Comparison of ENCODE assay signal across 8 cellular contexts in genomic region chr7:80133361-80134104, GRCh38. TPM values are rescaled to one million over a fixed set of nuclear protein-coding genes. Genes with fewer than 3 reads are reported as not detected.
DNase-seq lines count a peak whose midpoint lies in the region; ATAC-seq and TF ChIP-seq lines count a peak whose summit lies in the region.

No MANE protein-coding gene starts in this region.

- H3K27me3 Mint-ChIP-seq in T-cell, result peaks cover 0 to 34% of the 10 kb centered on the region in 2 donors

- H3K27ac ChIP-seq in prostate gland, result peak overlapping the region; percentile 86 to 87

- H3K36me3 ChIP-seq in prostate gland, result no peaks in the 10 kb centered on the region

- no peaks in the 10 kb centered on the region for H3K36me3 Mint-ChIP-seq in T-cell

- intact Hi-C loops in prostate gland (cut with DNase I), result loop anchor here (5.0 kb wide), 1 partner anchor 259 kb away; no protein-coding TSS in a partner anchor

- ATAC-seq in T-cell (replicated peaks in 1 of 4) (peak in 1 of 4 experiments; percentile 39), HG03097 (IDR thresholded peaks at IDR 0.05; ENCODE audit: low FRiP score, unreplicated experiment) (no peak)

- TF ChIP-seq CTCF in fibroblast of the aortic adventitia (IDR thresholded peaks at IDR 0.05; ENCODE audit: insufficient read depth, low read length) (peak; percentile 17), prostate gland (IDR thresholded peaks at IDR 0.05) (peak in 2 of 4 experiments; percentile 20 to 26)

- WGBS in prostate gland, result 36% methylated on average over 8 of the region's 8 CpGs

- H3K9me3 Mint-ChIP-seq in T-cell, result no peaks in the 10 kb centered on the region

- H3K9me3 ChIP-seq in prostate gland, result no peaks in the 10 kb centered on the region

- H3K4me3 ChIP-seq in fibroblast of the aortic adventitia (ENCODE audit: low read depth, low read length) (no peak overlapping the region), prostate gland (no peak overlapping the region)

- peaks cover 12 to 31% (median 21%) of the 10 kb centered on the region in 3 donors for H3K4me1 Mint-ChIP-seq in T-cell

- peak overlapping the region; percentile 7 to 81 (median 68) for H3K4me3 Mint-ChIP-seq in T-cell

- H3K27me3 ChIP-seq in prostate gland (replicated peaks; ENCODE audit: insufficient read depth), result no peaks in the 10 kb centered on the region

- CTCF ChIA-PET in T-cell (lab: Charles Lee), result interaction anchor here in 1 of 2 donors (0.6 to 0.7 kb wide), 7 partner anchors 12 to 654 kb away, joined by 3 to 5 read pairs (median 3); no protein-coding TSS in a partner anchor

- no peaks in the 10 kb centered on the region for H3K4me1 ChIP-seq in prostate gland (replicated peaks)

- no peak for TF ChIP-seq POLR2A in prostate gland (IDR thresholded peaks at IDR 0.05)

- peak overlapping the region in 1 of 2 donors; percentile 8 for H3K27ac Mint-ChIP-seq in T-cell

- DNase-seq in DMS53 treated with DMSO at 0.1 percent for 48 hours (lab: John Stamatoyannopoulos, UW; ENCODE audit: unreplicated experiment) (peak; percentile 17), T-cell (no peak), fibroblast of the aortic adventitia (ENCODE audit: low read depth) (no peak), prostate gland (ENCODE audit: low spot score) (no peak), SHP77 treated with DMSO at 0.1 percent for 48 hours (lab: John Stamatoyannopoulos, UW) (no peak), SW 1271 (lab: John Stamatoyannopoulos, UW) (no peak)
- DNase-seq in stimulated activated CD4-positive, alpha-beta T cell treated with anti-CD3 and anti-CD28 coated beads, Interleukin-12 subunit alpha, Interleukin-12 subunit beta, amount 100 ng/mL, for 4 hours, result no peak

- POLR2A ChIA-PET in T-cell (lab: Charles Lee), result no interaction called here

RNA-seq across cellular contexts. Expression of gene GNAI1, which starts 1.1 kb away (rescaled TPM):
- total RNA-seq in T-cell, result 1 to 10 TPM in 4 of 5 donors, under 1 TPM in 1; 0.79 to 3.3 (median 1.4) TPM
- 25.8 and 46.7 TPM in 2 replicates for total RNA-seq in fibroblast of the aortic adventitia (ENCODE audit: low replicate concordance)
- 10 to 100 TPM; 30.2 to 40.4 TPM for total RNA-seq in prostate gland
